ENCODE assay signal across 17 cellular contexts in the genomic region with DNA sequence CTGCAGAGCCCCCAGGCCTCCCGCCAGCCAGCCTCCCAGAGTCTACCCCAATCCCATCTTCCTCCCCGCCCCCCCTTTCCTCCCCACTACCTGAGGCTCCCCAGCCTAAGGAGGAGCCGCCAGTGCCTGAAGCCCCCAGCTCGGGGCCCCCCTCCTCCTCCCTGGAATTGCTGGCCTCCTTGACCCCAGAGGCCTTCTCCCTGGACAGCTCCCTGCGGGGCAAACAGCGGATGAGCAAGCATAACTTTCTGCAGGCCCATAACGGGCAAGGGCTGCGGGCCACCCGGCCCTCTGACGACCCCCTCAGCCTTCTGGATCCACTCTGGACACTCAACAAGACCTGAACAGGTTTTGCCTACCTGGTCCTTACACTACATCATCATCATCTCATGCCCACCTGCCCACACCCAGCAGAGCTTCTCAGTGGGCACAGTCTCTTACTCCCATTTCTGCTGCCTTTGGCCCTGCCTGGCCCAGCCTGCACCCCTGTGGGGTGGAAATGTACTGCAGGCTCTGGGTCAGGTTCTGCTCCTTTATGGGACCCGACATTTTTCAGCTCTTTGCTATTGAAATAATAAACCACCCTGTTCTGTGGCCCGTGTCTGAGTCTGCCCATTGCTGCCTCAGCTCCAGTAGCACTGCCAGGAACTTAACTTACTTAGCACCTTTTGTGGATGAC. TPM values are rescaled to one million over a fixed set of nuclear protein-coding genes. Genes with fewer than 3 reads are reported as not detected.
DNase-seq lines count a peak whose midpoint lies in the region; ATAC-seq and TF ChIP-seq lines count a peak whose summit lies in the region.
"Had no signal": no experiment of that assay in that cellular context is flagged by ENCODE, and none has a peak within 500 bp of the region (broad histone marks: within the 10 kb centered on the region; RNA-seq: fewer than 3 reads in every experiment).

No MANE protein-coding gene starts in this region.

- H3K4me2 ChIP-seq in BLaER1, result peak overlapping the region; percentile 94; the same call in 1 of the 2 replicates

- H3K27ac Mint-ChIP-seq in activated naive CD8-positive, alpha-beta T cell treated with anti-CD3 and anti-CD28 coated beads, Interleukin-2, amount 50 U/mL, for 24 hours, result peak overlapping the region; percentile 9
- H3K27ac Mint-ChIP-seq: T-helper 17 cell had no signal

- no peaks in the 10 kb centered on the region for H3K27me3 Mint-ChIP-seq in activated naive CD8-positive, alpha-beta T cell treated with anti-CD3 and anti-CD28 coated beads, Interleukin-2, amount 50 U/mL, for 24 hours
- H3K27me3 Mint-ChIP-seq: CD4-positive, alpha-beta memory T cell; T-helper 17 cell had no signal

- DNase-seq in activated naive CD8-positive, alpha-beta T cell treated with anti-CD3 and anti-CD28 coated beads, Interleukin-2, amount 50 U/mL, for 24 hours, result no peak
- no peak for DNase-seq in foreskin keratinocyte
- no peak for DNase-seq in cortex of kidney (lab: John Stamatoyannopoulos, UW)
- no peak for DNase-seq in NCI-H82 (lab: John Stamatoyannopoulos, UW)
- DNase-seq: CD4-positive, alpha-beta memory T cell; effector memory CD4-positive, alpha-beta T cell; GDM1; left cardiac atrium; NCI-H524; stimulated activated CD4-positive, alpha-beta T cell treated with anti-CD3 and anti-CD28 coated beads, Interleukin-4, amount 100 ng/mL, for 24 hours; stimulated activated naive CD4-positive, alpha-beta T cell treated with Interleukin-2 at 50 U/mL for 16 hours; T-helper 17 cell had no signal

- no peaks in the 10 kb centered on the region for H3K9me3 Mint-ChIP-seq in activated naive CD8-positive, alpha-beta T cell treated with anti-CD3 and anti-CD28 coated beads, Interleukin-2, amount 50 U/mL, for 24 hours
- H3K9me3 Mint-ChIP-seq: CD4-positive, alpha-beta memory T cell had no signal

- H4K20me1 ChIP-seq in BLaER1, result peaks cover 84% of the 10 kb centered on the region

- H3K4me3 ChIP-seq in BLaER1, result no peak overlapping the region
- H3K4me3 ChIP-seq: right lobe of liver had no signal

- peaks cover 3% of the 10 kb centered on the region for H3K4me1 Mint-ChIP-seq in activated naive CD8-positive, alpha-beta T cell treated with anti-CD3 and anti-CD28 coated beads, Interleukin-2, amount 50 U/mL, for 24 hours

- H3K4me1 ChIP-seq in BLaER1, result peaks cover 50% of the 10 kb centered on the region
- no peaks in the 10 kb centered on the region for H3K4me1 ChIP-seq in foreskin keratinocyte

- ATAC-seq in activated naive CD8-positive, alpha-beta T cell treated with anti-CD3 and anti-CD28 coated beads, Interleukin-2, amount 50 U/mL, for 24 hours, result no peak
- no peak for ATAC-seq in foreskin keratinocyte
- ATAC-seq in activated CD4-positive, CD25-positive, alpha-beta regulatory T cell treated with anti-CD3 and anti-CD28 coated beads, Interleukin-2, amount 50 U/mL, for 24 hours, result no peak
- ATAC-seq in GM18505 (IDR thresholded peaks at IDR 0.05; ENCODE audit: unreplicated experiment), result no peak
- ATAC-seq: left cardiac atrium, right lobe of liver, T-helper 17 cell had no signal

- no peak overlapping the region for H3K4me3 Mint-ChIP-seq in activated naive CD8-positive, alpha-beta T cell treated with anti-CD3 and anti-CD28 coated beads, Interleukin-2, amount 50 U/mL, for 24 hours
- H3K4me3 Mint-ChIP-seq: CD4-positive, alpha-beta memory T cell; T-helper 17 cell had no signal

- H3K9me3 ChIP-seq in BLaER1, result no peaks in the 10 kb centered on the region
- H3K9me3 ChIP-seq: right lobe of liver had no signal

- peaks cover 70% of the 10 kb centered on the region for H3K36me3 ChIP-seq in BLaER1

- no peak overlapping the region for H3K9ac ChIP-seq in BLaER1

- peaks cover 9% of the 10 kb centered on the region for H3K36me3 Mint-ChIP-seq in activated naive CD8-positive, alpha-beta T cell treated with anti-CD3 and anti-CD28 coated beads, Interleukin-2, amount 50 U/mL, for 24 hours (ENCODE audit: low read depth)

- H3K27me3 ChIP-seq in BLaER1 (no peaks in the 10 kb centered on the region), foreskin keratinocyte (no peaks in the 10 kb centered on the region)
- H3K27me3 ChIP-seq: right lobe of liver had no signal

- TF ChIP-seq CTCF in 22Rv1 (IDR thresholded peaks at IDR 0.05) (peak; percentile 8; the same call in 1 of the 2 replicates), foreskin keratinocyte (conservative IDR thresholded peaks at IDR 0.05) (peak; percentile 16)

- TF ChIP-seq POLR2A in GM18505 (IDR thresholded peaks at IDR 0.05; ENCODE audit: borderline replicate concordance, extremely low read depth, insufficient read depth, insufficient read length), result no peak

- peak overlapping the region; percentile 26 for H3K27ac ChIP-seq in 22Rv1
- 0 out of 2 replicates have a peak overlapping the region, but pooled peaks have one; percentile 6 for H3K27ac ChIP-seq in BLaER1
- no peak overlapping the region for H3K27ac ChIP-seq in foreskin keratinocyte
- H3K27ac ChIP-seq: right lobe of liver had no signal

RNA-seq across cellular contexts. Expression of a gene that starts 32.2 kb away (rescaled TPM):
- total RNA-seq in foreskin keratinocyte, result 16.0 and 18.0 TPM in 2 replicates
- 15.4 and 16.5 TPM in 2 replicates for polyA plus RNA-seq in foreskin keratinocyte
